In the genomic region with DNA sequence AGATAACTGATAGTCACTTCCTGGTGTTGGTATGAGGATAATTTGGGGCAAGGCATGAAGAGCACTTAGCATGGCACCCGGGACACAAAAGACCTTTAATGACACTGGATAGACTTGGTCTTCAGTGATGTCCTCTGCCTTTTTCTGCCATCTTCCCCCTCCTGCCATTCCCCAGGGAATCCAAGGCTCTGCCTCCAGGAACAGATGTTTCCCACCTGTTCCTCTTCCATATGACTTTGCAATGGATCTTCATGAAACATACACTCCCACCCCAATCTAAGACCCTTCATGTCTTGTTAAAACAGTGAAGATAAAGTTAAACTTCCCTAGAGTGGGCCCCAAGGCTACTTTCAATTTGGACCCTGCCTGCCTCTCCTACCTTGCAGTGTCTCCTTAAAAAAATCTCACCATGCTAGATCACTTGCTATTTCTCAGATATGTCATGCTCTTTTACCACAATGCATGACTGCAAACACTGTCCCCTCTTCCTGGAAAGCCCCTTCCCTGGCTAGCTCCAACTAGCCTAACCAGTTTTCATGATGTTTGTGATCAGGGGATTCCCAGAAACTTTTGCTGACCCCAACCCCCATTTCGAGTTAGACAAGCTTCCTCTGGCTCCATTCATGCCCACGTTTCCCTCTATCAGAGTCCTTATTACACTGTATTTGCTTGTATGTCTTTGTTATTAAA, we compare ENCODE assay signal across 10 cellular contexts.
A peak's percentile ranks its signal among the peaks of the same experiment; 100 is the strongest.
DNase-seq lines count a peak whose midpoint lies in the region; ATAC-seq and TF ChIP-seq lines count a peak whose summit lies in the region.
"Had no signal": no experiment of that assay in that cellular context is flagged by ENCODE, and none has a peak within 500 bp of the region (broad histone marks: within the 10 kb centered on the region; RNA-seq: fewer than 3 reads in every experiment).

No MANE protein-coding gene starts in this region.

- H3K27me3 ChIP-seq in esophagus (ENCODE audit: control insufficient read depth in 1 of 2, insufficient read depth in 2 of 2, low read length in 2 of 2) (no peaks in the 10 kb centered on the region), heart right ventricle (no peaks in the 10 kb centered on the region)
- H3K27me3 ChIP-seq: esophagus squamous epithelium had no signal

- H3K4me1 ChIP-seq in esophagus (ENCODE audit: control insufficient read depth in 2 of 2, insufficient read depth in 2 of 2, low read length in 1 of 2) (peaks cover 6 to 7% of the 10 kb centered on the region in 2 donors), heart right ventricle (peaks cover 0 to 27% (median 21%) of the 10 kb centered on the region in 9 donors)

- TF ChIP-seq CTCF in GM12865 (IDR thresholded peaks at IDR 0.05; ENCODE audit: insufficient read depth, low read depth, low read length, missing control alignments) (no peak), heart right ventricle (IDR thresholded peaks at IDR 0.05) (no peak)

- DNase-seq in GM12865 (ENCODE audit: low read depth), result peak; percentile 87
- peak; percentile 23 for DNase-seq in GM19238 (ENCODE audit: insufficient read length, low spot score)
- no peak for DNase-seq in activated effector memory CD4-positive, alpha-beta T cell treated with anti-CD3 and anti-CD28 coated beads, Interleukin-2, amount 50 U/mL, for 16 hours
- no peak for DNase-seq in AML-193 (lab: John Stamatoyannopoulos, UW)
- DNase-seq in NCI-H2081 (lab: John Stamatoyannopoulos, UW), result no peak
- no peak for DNase-seq in heart right ventricle
- DNase-seq: esophagus squamous epithelium, NCI-H1105 treated with DMSO at 0.1 percent for 48 hours had no signal

- peak overlapping the region; percentile 22 to 33 for H3K27ac ChIP-seq in esophagus (ENCODE audit: low read depth in 2 of 2, low read length in 1 of 2)
- no peak overlapping the region for H3K27ac ChIP-seq in heart right ventricle

- H3K36me3 ChIP-seq in esophagus (ENCODE audit: control insufficient read depth in 2 of 2, insufficient read depth in 2 of 2, low read length in 1 of 2), result no peaks in the 10 kb centered on the region
- no peaks in the 10 kb centered on the region for H3K36me3 ChIP-seq in heart right ventricle
- H3K36me3 ChIP-seq: esophagus squamous epithelium had no signal

- ATAC-seq in HG03064 (IDR thresholded peaks at IDR 0.05; ENCODE audit: low read depth, unreplicated experiment) (peak; percentile 57), heart right ventricle (no peak)

- H3K4me3 ChIP-seq in GM12865 (ENCODE audit: low read depth, low read length), result no peak overlapping the region
- H3K4me3 ChIP-seq in esophagus (ENCODE audit: low read depth in 1 of 2, low read length in 2 of 2), result no peak overlapping the region
- H3K4me3 ChIP-seq in heart right ventricle, result no peak overlapping the region
- H3K4me3 ChIP-seq: esophagus squamous epithelium had no signal

- intact Hi-C loops in heart right ventricle (cut with DNase I), result loop anchor here in 1 of 10 donors (10.0 kb wide), 1 partner anchor 64 kb away; the partner anchor contains the start of gene ATL2

- H3K9me3 ChIP-seq in esophagus (ENCODE audit: control insufficient read depth in 2 of 2, insufficient read depth in 1 of 2, low read depth in 1 of 2, low read length in 1 of 2) (no peaks in the 10 kb centered on the region), heart right ventricle (no peaks in the 10 kb centered on the region)
- H3K9me3 ChIP-seq: esophagus squamous epithelium had no signal

- WGBS in esophagus, 2 donors, result 41 to 44% methylated on average over 3 of the region's 3 CpGs
- WGBS in heart right ventricle, 2 donors, result 79 to 80% methylated on average over 3 of the region's 3 CpGs

Comparison
In these comparisons a context has a peak if more than half of its experiments do, and no peak if none do; other contexts are left out.
1. DNase-seq: peak in GM12865 (single experiment) and GM19238 (single experiment); none in activated effector memory CD4-positive, alpha-beta T cell treated with anti-CD3 and anti-CD28 coated beads, Interleukin-2, amount 50 U/mL, for 16 hours (single experiment), AML-193 (0 of 2), NCI-H2081 (0 of 2) and heart right ventricle (0 of 2).
2. H3K27ac ChIP-seq: peak in esophagus (2 of 2); none in heart right ventricle (0 of 10).